In the genomic region with DNA sequence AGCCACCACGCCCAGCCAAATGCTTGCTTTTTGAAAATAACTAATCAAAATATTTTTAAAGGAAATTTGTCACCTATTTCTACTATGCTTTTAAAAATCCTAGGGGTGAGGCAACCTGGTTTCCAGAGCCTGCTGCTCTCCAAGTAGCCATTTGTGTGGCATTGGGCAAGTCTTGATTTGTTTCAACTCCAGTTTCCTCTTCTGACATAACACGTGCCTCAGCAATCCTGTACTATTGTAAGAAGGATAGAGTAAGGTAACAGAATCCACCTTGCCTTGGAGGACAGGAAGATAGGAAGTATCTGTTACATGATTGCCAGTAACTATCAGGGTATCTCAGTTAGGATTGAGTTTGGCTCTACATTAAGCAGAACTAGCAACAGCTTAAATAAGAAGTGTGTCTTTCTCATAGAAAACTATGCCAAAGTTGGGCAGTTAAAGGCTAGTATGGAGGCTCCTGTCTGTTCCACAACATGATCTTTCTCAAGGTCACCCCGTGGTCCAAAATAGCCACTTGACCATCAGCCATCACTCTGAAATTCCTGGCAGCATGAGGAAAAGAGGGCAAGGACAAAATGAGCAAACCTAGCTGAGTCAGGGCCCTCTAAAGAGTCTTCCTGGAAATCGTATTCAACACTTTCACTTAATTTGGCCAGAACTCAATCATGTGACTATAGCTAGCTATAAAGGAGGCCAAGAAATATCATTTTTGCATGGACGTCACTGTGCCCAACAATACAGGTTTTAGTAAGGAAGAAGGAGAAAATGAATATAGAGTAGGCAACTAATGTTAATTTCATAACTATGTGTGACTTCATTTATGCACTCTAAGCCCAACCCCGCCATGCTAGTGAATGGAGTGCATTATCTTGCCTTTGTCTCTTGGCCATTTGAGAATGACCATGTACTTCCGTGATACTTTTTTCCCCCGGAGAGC, we compare ENCODE assay signal across 15 cellular contexts.
DNase-seq lines count a peak whose midpoint lies in the region; ATAC-seq, FAIRE-seq and TF ChIP-seq lines count a peak whose summit lies in the region.
"Had no signal": no experiment of that assay in that cellular context is flagged by ENCODE, and none has a peak within 500 bp of the region (broad histone marks: within the 10 kb centered on the region; RNA-seq: fewer than 3 reads in every experiment).

No MANE protein-coding gene starts in this region.

- in situ Hi-C loops in K562 (cut with MboI) (no loop called here), transverse colon (cut with MboI; ENCODE audit: low pct_ligation_motif_present in 1 of 4, low pct_unique_long_range_greater_than_20kb in 1 of 4, low sequenced_read_pairs in 3 of 4) (loop anchor here in 1 of 4 donors (25.0 kb wide), 1 partner anchor 375 kb away; no protein-coding TSS in a partner anchor)

- H3K27ac ChIP-seq in K562 (ENCODE audit: extremely low read depth, low read depth, low read length): no peak overlapping the region
- no peak overlapping the region for H3K27ac ChIP-seq in transverse colon
- H3K27ac ChIP-seq: A549 had no signal

- H3K4me1 Mint-ChIP-seq in activated CD4-positive, alpha-beta memory T cell treated with anti-CD3 and anti-CD28 coated beads, Interleukin-2, amount 10 ng/mL, durations not matched to agents 7 days and 5 days: peaks cover 13% of the 10 kb centered on the region
- H3K4me1 Mint-ChIP-seq in activated CD4-positive, alpha-beta memory T cell treated with anti-CD3 and anti-CD28 coated beads for 36 hours (ENCODE audit: low read depth): peaks cover 22% of the 10 kb centered on the region
- peaks cover 12% of the 10 kb centered on the region in 2 donors for H3K4me1 Mint-ChIP-seq in stimulated activated naive B cell treated with anti-CD40 and anti-IgM and Interleukin-4, amounts not matched to agents 10 μg/mL and 1 μg/mL and 100 μg/mL, for 72 hours

- no peak overlapping the region for H3K9ac ChIP-seq in K562 (ENCODE audit: insufficient read depth in 1 of 2, low read depth in 2 of 2, low read length in 2 of 2)

- H3K36me3 ChIP-seq in K562 (ENCODE audit: control insufficient read depth, insufficient read depth, low read length): peaks cover 27% of the 10 kb centered on the region; the same call in 2 of the 3 replicates
- peaks cover 0 to 12% (median 5%) of the 10 kb centered on the region in 4 donors for H3K36me3 ChIP-seq in transverse colon

- peak overlapping the region; percentile 42 for H3K27ac Mint-ChIP-seq in activated CD4-positive, alpha-beta memory T cell treated with anti-CD3 and anti-CD28 coated beads, Interleukin-2, amount 10 ng/mL, durations not matched to agents 7 days and 5 days
- no peak overlapping the region for H3K27ac Mint-ChIP-seq in activated CD4-positive, alpha-beta memory T cell treated with anti-CD3 and anti-CD28 coated beads for 36 hours
- H3K27ac Mint-ChIP-seq in stimulated activated naive B cell treated with anti-CD40 and anti-IgM and Interleukin-4, amounts not matched to agents 10 μg/mL and 1 μg/mL and 100 μg/mL, for 72 hours: peak overlapping the region; percentile 79
- H3K27ac Mint-ChIP-seq: activated CD8-positive, alpha-beta memory T cell treated with anti-CD3 and anti-CD28 coated beads, Interleukin-2, amount 10 ng/mL, durations not matched to agents 7 days and 5 days had no signal

- H3K27me3 ChIP-seq in K562 (ENCODE audit: control insufficient read depth in 2 of 2, insufficient read depth in 2 of 2, low read length in 2 of 2): no peaks in the 10 kb centered on the region
- no peaks in the 10 kb centered on the region for H3K27me3 ChIP-seq in transverse colon

- no TSS peak for BruUV-seq in K562 (replicated peaks; lab: Mats Ljungman, UMichigan)

- H3K4me1 ChIP-seq in K562 (replicated peaks in 1 of 2; ENCODE audit: control insufficient read depth in 2 of 2, insufficient read depth in 2 of 2, low read length in 2 of 2) (peaks cover 0 to 8% of the 10 kb centered on the region in 2 experiments; a peak in 1 of 5 replicates), transverse colon (peaks cover 0 to 29% (median 4%) of the 10 kb centered on the region in 4 donors)

- CTCF ChIA-PET in activated CD4-positive, alpha-beta memory T cell treated with anti-CD3 and anti-CD28 coated beads, Interleukin-2, amount 10 ng/mL, durations not matched to agents 7 days and 5 days (lab: Charles Lee): interaction anchor here (0.7 kb wide), 1 partner anchor 116 kb away, joined by 5 read pairs; no protein-coding TSS in a partner anchor
- CTCF ChIA-PET in activated CD4-positive, alpha-beta memory T cell treated with anti-CD3 and anti-CD28 coated beads for 36 hours (lab: Charles Lee): interaction anchor here (1.3 kb wide), 1 partner anchor 11 kb away, joined by 3 read pairs; no protein-coding TSS in a partner anchor
- CTCF ChIA-PET in K562 (lab: Yijun Ruan, JAX; ENCODE audit: low intra/inter-chr PET ratio): no interaction called here

- WGBS in K562 (ENCODE audit: insufficient coverage, low coverage, missing lambda C conversion rate): 77% methylated on average over 8 of the region's 8 CpGs
- 72 to 77% methylated on average over 7 to 8 of the region's 8 CpGs for WGBS in transverse colon (ENCODE audit: low coverage in 1 of 2), 2 donors

- H2AFZ ChIP-seq in K562 (ENCODE audit: low read depth, low read length): no peak overlapping the region

- no peaks in the 10 kb centered on the region for H3K9me1 ChIP-seq in K562 (ENCODE audit: control insufficient read depth, insufficient read depth, low read length)

- H3K27me3 Mint-ChIP-seq in activated CD4-positive, alpha-beta memory T cell treated with anti-CD3 and anti-CD28 coated beads, Interleukin-2, amount 10 ng/mL, durations not matched to agents 7 days and 5 days: no peaks in the 10 kb centered on the region
- H3K27me3 Mint-ChIP-seq in activated CD4-positive, alpha-beta memory T cell treated with anti-CD3 and anti-CD28 coated beads for 36 hours: no peaks in the 10 kb centered on the region
- H3K27me3 Mint-ChIP-seq in stimulated activated naive B cell treated with anti-CD40 and anti-IgM and Interleukin-4, amounts not matched to agents 10 μg/mL and 1 μg/mL and 100 μg/mL, for 72 hours: no peaks in the 10 kb centered on the region
- H3K27me3 Mint-ChIP-seq: activated CD8-positive, alpha-beta memory T cell treated with anti-CD3 and anti-CD28 coated beads, Interleukin-2, amount 10 ng/mL, durations not matched to agents 7 days and 5 days had no signal

- H3K9me3 Mint-ChIP-seq in activated CD4-positive, alpha-beta memory T cell treated with anti-CD3 and anti-CD28 coated beads, Interleukin-2, amount 10 ng/mL, durations not matched to agents 7 days and 5 days: no peaks in the 10 kb centered on the region
- no peaks in the 10 kb centered on the region for H3K9me3 Mint-ChIP-seq in activated CD4-positive, alpha-beta memory T cell treated with anti-CD3 and anti-CD28 coated beads for 36 hours
- no peaks in the 10 kb centered on the region for H3K9me3 Mint-ChIP-seq in stimulated activated naive B cell treated with anti-CD40 and anti-IgM and Interleukin-4, amounts not matched to agents 10 μg/mL and 1 μg/mL and 100 μg/mL, for 72 hours

- no peak for FAIRE-seq in K562 (lab: Jason Lieb, UNC)
- FAIRE-seq: A549 had no signal

- TF ChIP-seq EP300 in K562 (IDR thresholded peaks at IDR 0.05; ENCODE audit: low read length) (no peak), transverse colon (IDR thresholded peaks at IDR 0.05; ENCODE audit: low read depth) (no peak)

- TF ChIP-seq CTCF in K562 (IDR thresholded peaks at IDR 0.05 in 2 of 3, conservative IDR thresholded peaks at IDR 0.05 in 1 of 3; ENCODE audit: insufficient read depth in 2 of 3, low read depth in 1 of 3, low read length in 3 of 3) (no peak), transverse colon (IDR thresholded peaks at IDR 0.05) (no peak)

- H3K9me3 ChIP-seq in K562 (replicated peaks; ENCODE audit: control insufficient read depth, insufficient read depth, low read depth, low read length) (no peaks in the 10 kb centered on the region), transverse colon (no peaks in the 10 kb centered on the region)
- H3K9me3 ChIP-seq: A549 had no signal

- intact Hi-C loops in activated CD4-positive, alpha-beta memory T cell treated with anti-CD3 and anti-CD28 coated beads for 36 hours (cut with micrococcal nuclease): no loop called here
- intact Hi-C loops in K562 (cut with micrococcal nuclease): no loop called here
- intact Hi-C loops in left ventricle myocardium superior (cut with micrococcal nuclease): no loop called here
- intact Hi-C loops in transverse colon (cut with DNase I; ENCODE audit: low total_unique reads): no loop called here

- H3K79me2 ChIP-seq in K562 (ENCODE audit: control insufficient read depth, insufficient read depth, low read length): no peaks in the 10 kb centered on the region

- ATAC-seq in K562: no peak
- ATAC-seq in left ventricle myocardium superior: peak; percentile 67
- no peak for ATAC-seq in stimulated activated naive B cell treated with anti-CD40 and anti-IgM and Interleukin-4, amounts not matched to agents 10 μg/mL and 1 μg/mL and 100 μg/mL, for 72 hours (replicated peaks)
- ATAC-seq in HG03025 (IDR thresholded peaks at IDR 0.05; ENCODE audit: low FRiP score, unreplicated experiment): no peak
- ATAC-seq: A549; activated CD8-positive, alpha-beta memory T cell treated with anti-CD3 and anti-CD28 coated beads, Interleukin-2, amount 10 ng/mL, durations not matched to agents 7 days and 5 days had no signal

- TF ChIP-seq POLR2A in K562 (conservative IDR thresholded peaks at IDR 0.05): no peak
- no peak for TF ChIP-seq POLR2A in transverse colon (IDR thresholded peaks at IDR 0.05)

- H3K4me3 Mint-ChIP-seq in activated CD4-positive, alpha-beta memory T cell treated with anti-CD3 and anti-CD28 coated beads, Interleukin-2, amount 10 ng/mL, durations not matched to agents 7 days and 5 days: no peak overlapping the region
- no peak overlapping the region for H3K4me3 Mint-ChIP-seq in activated CD4-positive, alpha-beta memory T cell treated with anti-CD3 and anti-CD28 coated beads for 36 hours
- peak overlapping the region in 1 of 2 donors; percentile 47 for H3K4me3 Mint-ChIP-seq in stimulated activated naive B cell treated with anti-CD40 and anti-IgM and Interleukin-4, amounts not matched to agents 10 μg/mL and 1 μg/mL and 100 μg/mL, for 72 hours
- H3K4me3 Mint-ChIP-seq: activated CD8-positive, alpha-beta memory T cell treated with anti-CD3 and anti-CD28 coated beads, Interleukin-2, amount 10 ng/mL, durations not matched to agents 7 days and 5 days had no signal

- peaks cover 29% of the 10 kb centered on the region for H3K36me3 Mint-ChIP-seq in activated CD4-positive, alpha-beta memory T cell treated with anti-CD3 and anti-CD28 coated beads, Interleukin-2, amount 10 ng/mL, durations not matched to agents 7 days and 5 days (ENCODE audit: low read depth)
- peaks cover 17% of the 10 kb centered on the region for H3K36me3 Mint-ChIP-seq in activated CD4-positive, alpha-beta memory T cell treated with anti-CD3 and anti-CD28 coated beads for 36 hours
- H3K36me3 Mint-ChIP-seq in stimulated activated naive B cell treated with anti-CD40 and anti-IgM and Interleukin-4, amounts not matched to agents 10 μg/mL and 1 μg/mL and 100 μg/mL, for 72 hours: peaks cover 17 to 51% of the 10 kb centered on the region in 2 donors

- no peak for DNase-seq in activated CD4-positive, alpha-beta memory T cell treated with anti-CD3 and anti-CD28 coated beads, Interleukin-2, amount 10 ng/mL, durations not matched to agents 7 days and 5 days
- DNase-seq in activated CD4-positive, alpha-beta memory T cell treated with anti-CD3 and anti-CD28 coated beads for 36 hours: no peak
- DNase-seq in K562 (ENCODE audit: extremely low read depth in 1 of 4, low spot score in 3 of 4) (no peak), left ventricle myocardium superior (no peak), iPS-NIHi11 (ENCODE audit: low spot score) (no peak), transverse colon (no peak)
- no peak for DNase-seq in stimulated activated naive B cell treated with anti-CD40 and anti-IgM and Interleukin-4, amounts not matched to agents 10 μg/mL and 1 μg/mL and 100 μg/mL, for 72 hours
- DNase-seq: activated CD8-positive, alpha-beta memory T cell treated with anti-CD3 and anti-CD28 coated beads, Interleukin-2, amount 10 ng/mL, durations not matched to agents 7 days and 5 days; DMS53; erythroblast; MV-4-11; NCI-H510A treated with DMSO at 0.1 percent for 48 hours; T1000 had no signal

- H4K20me1 ChIP-seq in K562 (replicated peaks; ENCODE audit: control insufficient read depth, insufficient read depth, low read length): no peaks in the 10 kb centered on the region

- POLR2A ChIA-PET in activated CD4-positive, alpha-beta memory T cell treated with anti-CD3 and anti-CD28 coated beads, Interleukin-2, amount 10 ng/mL, durations not matched to agents 7 days and 5 days (lab: Charles Lee): no interaction called here
- POLR2A ChIA-PET in activated CD4-positive, alpha-beta memory T cell treated with anti-CD3 and anti-CD28 coated beads for 36 hours (lab: Charles Lee): no interaction called here
- POLR2A ChIA-PET in K562 (lab: Yijun Ruan, JAX): interaction anchor here (0.7 to 1.3 kb wide), 3 partner anchors 8 to 68 kb away, joined by 3 read pairs; no protein-coding TSS in a partner anchor

- no peak overlapping the region for H3K4me2 ChIP-seq in K562 (ENCODE audit: insufficient read depth, low read length)
- H3K4me2 ChIP-seq: A549 had no signal

- no peak for TF ChIP-seq RAD21 in K562 (CRISPR knock-in tag; conservative IDR thresholded peaks at IDR 0.05 in 1 of 2, IDR thresholded peaks at IDR 0.05 in 1 of 2)

- H3K4me3 ChIP-seq in K562 (no peak overlapping the region), transverse colon (no peak overlapping the region)
- H3K4me3 ChIP-seq: A549 had no signal
